ENCODE assay signal across 33 cellular contexts in genomic region chr4:175447006-175447405, GRCh38.
"Had no signal": no experiment of that assay in that cellular context is flagged by ENCODE, and none has a peak within 500 bp of the region (broad histone marks: within the 10 kb centered on the region; RNA-seq: fewer than 3 reads in every experiment).

No MANE protein-coding gene starts in this region.

- H3K9me3 ChIP-seq: ascending aorta, breast epithelium, esophagus muscularis mucosa, gastrocnemius medialis, heart right ventricle had no signal

- H3K4me1 ChIP-seq: ascending aorta, breast epithelium, esophagus muscularis mucosa, foreskin keratinocyte, gastrocnemius medialis, heart right ventricle had no signal

- H3K36me3 Mint-ChIP-seq: activated naive CD4-positive, alpha-beta T cell treated with anti-CD3 and anti-CD28 coated beads, Interleukin-2, amount 10 ng/mL, durations not matched to agents 7 days and 5 days; activated naive CD4-positive, alpha-beta T cell treated with anti-CD3 and anti-CD28 coated beads, Interleukin-2, amount 50 U/mL, for 72 hours; activated naive CD8-positive, alpha-beta T cell treated with anti-CD3 and anti-CD28 coated beads, Interleukin-2, amount 10 ng/mL, durations not matched to agents 7 days and 5 days; brain; WTC11 had no signal

- H3K4me3 Mint-ChIP-seq: activated CD4-positive, alpha-beta memory T cell treated with anti-CD3 and anti-CD28 coated beads, Interleukin-2, amount 10 ng/mL, durations not matched to agents 7 days and 5 days; activated CD4-positive, alpha-beta T cell treated with anti-CD3 and anti-CD28 coated beads, Interleukin-2, amount 10 ng/mL, durations not matched to agents 7 days and 5 days; activated naive CD4-positive, alpha-beta T cell treated with anti-CD3 and anti-CD28 coated beads, Interleukin-2, amount 10 ng/mL, durations not matched to agents 7 days and 5 days; activated naive CD8-positive, alpha-beta T cell treated with anti-CD3 and anti-CD28 coated beads, Interleukin-2, amount 10 ng/mL, durations not matched to agents 7 days and 5 days; activated T-cell treated with anti-CD3 and anti-CD28 coated beads, Interleukin-2, amount 50 U/mL, for 24 hours; activated T-cell treated with anti-CD3 and anti-CD28 coated beads, Interleukin-2, amount 50 U/mL, for 72 hours; brain; dendritic cell treated with granulocyte-macrophage colony-stimulating factor and Interleukin-4, amounts not matched to agents 40 ng/mL and 50 ng/mL, for 4 days; effector memory CD8-positive, alpha-beta T cell; T-helper 17 cell; T-helper 2 cell treated with Interferon-gamma antibody and Interleukin-4, amounts not matched to agents 5 μg/mL and 100 μg/mL, for 36 hours; WTC11 had no signal

- H3K4me3 ChIP-seq: ascending aorta, breast epithelium, cardiac muscle cell, coronary artery, dorsolateral prefrontal cortex, esophagus muscularis mucosa, gastrocnemius medialis, heart right ventricle, hepatocyte had no signal

- H3K79me2 ChIP-seq: hepatocyte had no signal

- H2AFZ ChIP-seq: hepatocyte had no signal

- DNase-seq: activated CD4-positive, alpha-beta memory T cell treated with anti-CD3 and anti-CD28 coated beads, Interleukin-2, amount 10 ng/mL, durations not matched to agents 7 days and 5 days; activated CD4-positive, alpha-beta T cell treated with anti-CD3 and anti-CD28 coated beads for 1 hour; activated CD4-positive, alpha-beta T cell treated with anti-CD3 and anti-CD28 coated beads for 4 hours; activated CD4-positive, alpha-beta T cell treated with anti-CD3 and anti-CD28 coated beads, Interleukin-2, amount 10 ng/mL, durations not matched to agents 7 days and 5 days; activated CD4-positive, alpha-beta T cell treated with anti-CD3 and anti-CD28 coated beads, Interleukin-2, amount 50 U/mL, for 4 hours; activated CD8-positive, alpha-beta memory T cell treated with anti-CD3 and anti-CD28 coated beads, Interleukin-2, amount 50 U/mL, for 48 hours; activated gamma-delta T cell; activated naive CD4-positive, alpha-beta T cell; activated naive CD4-positive, alpha-beta T cell treated with anti-CD3 and anti-CD28 coated beads, Interleukin-2, amount 10 ng/mL, durations not matched to agents 7 days and 5 days; activated naive CD8-positive, alpha-beta T cell treated with anti-CD3 and anti-CD28 coated beads, Interleukin-2, amount 10 ng/mL, durations not matched to agents 7 days and 5 days; activated T-cell treated with anti-CD3 and anti-CD28 coated beads for 4 hours; activated T-cell treated with anti-CD3 and anti-CD28 coated beads, Interleukin-2, amount 50 U/mL, for 24 hours; activated T-cell treated with anti-CD3 and anti-CD28 coated beads, Interleukin-2, amount 50 U/mL, for 72 hours; central memory CD4-positive, alpha-beta T cell; dorsolateral prefrontal cortex; effector memory CD8-positive, alpha-beta T cell; erythroblast; foreskin keratinocyte; gastrocnemius medialis; glutamatergic neuron; heart right ventricle; T-helper 17 cell had no signal

- H3K4me1 Mint-ChIP-seq: activated CD4-positive, alpha-beta memory T cell treated with anti-CD3 and anti-CD28 coated beads, Interleukin-2, amount 10 ng/mL, durations not matched to agents 7 days and 5 days; activated CD4-positive, alpha-beta T cell treated with anti-CD3 and anti-CD28 coated beads, Interleukin-2, amount 10 ng/mL, durations not matched to agents 7 days and 5 days; activated naive CD4-positive, alpha-beta T cell treated with anti-CD3 and anti-CD28 coated beads, Interleukin-2, amount 10 ng/mL, durations not matched to agents 7 days and 5 days; activated naive CD8-positive, alpha-beta T cell treated with anti-CD3 and anti-CD28 coated beads, Interleukin-2, amount 10 ng/mL, durations not matched to agents 7 days and 5 days; brain; T-helper 17 cell had no signal

- H3K27me3 Mint-ChIP-seq: activated CD4-positive, alpha-beta memory T cell treated with anti-CD3 and anti-CD28 coated beads, Interleukin-2, amount 10 ng/mL, durations not matched to agents 7 days and 5 days; activated CD4-positive, alpha-beta T cell treated with anti-CD3 and anti-CD28 coated beads, Interleukin-2, amount 10 ng/mL, durations not matched to agents 7 days and 5 days; activated naive CD4-positive, alpha-beta T cell treated with anti-CD3 and anti-CD28 coated beads, Interleukin-2, amount 10 ng/mL, durations not matched to agents 7 days and 5 days; activated naive CD8-positive, alpha-beta T cell treated with anti-CD3 and anti-CD28 coated beads, Interleukin-2, amount 10 ng/mL, durations not matched to agents 7 days and 5 days; activated T-cell treated with anti-CD3 and anti-CD28 coated beads, Interleukin-2, amount 50 U/mL, for 24 hours; dendritic cell treated with granulocyte-macrophage colony-stimulating factor and Interleukin-4, amounts not matched to agents 40 ng/mL and 50 ng/mL, for 4 days; effector memory CD8-positive, alpha-beta T cell; T-helper 17 cell had no signal

- H3K4me2 ChIP-seq: hepatocyte had no signal

- H3K27ac ChIP-seq: ascending aorta, breast epithelium, cardiac muscle cell, coronary artery, dorsolateral prefrontal cortex, esophagus muscularis mucosa, foreskin keratinocyte, gastrocnemius medialis, heart right ventricle, hepatocyte had no signal

- H3K27ac Mint-ChIP-seq: activated CD4-positive, alpha-beta memory T cell treated with anti-CD3 and anti-CD28 coated beads, Interleukin-2, amount 10 ng/mL, durations not matched to agents 7 days and 5 days; activated CD4-positive, alpha-beta T cell treated with anti-CD3 and anti-CD28 coated beads, Interleukin-2, amount 10 ng/mL, durations not matched to agents 7 days and 5 days; activated naive CD4-positive, alpha-beta T cell treated with anti-CD3 and anti-CD28 coated beads, Interleukin-2, amount 10 ng/mL, durations not matched to agents 7 days and 5 days; activated naive CD4-positive, alpha-beta T cell treated with anti-CD3 and anti-CD28 coated beads, Interleukin-2, amount 50 U/mL, for 72 hours; activated naive CD8-positive, alpha-beta T cell treated with anti-CD3 and anti-CD28 coated beads, Interleukin-2, amount 10 ng/mL, durations not matched to agents 7 days and 5 days; activated T-cell treated with anti-CD3 and anti-CD28 coated beads, Interleukin-2, amount 50 U/mL, for 24 hours; activated T-cell treated with anti-CD3 and anti-CD28 coated beads, Interleukin-2, amount 50 U/mL, for 72 hours; brain; dendritic cell treated with granulocyte-macrophage colony-stimulating factor and Interleukin-4, amounts not matched to agents 40 ng/mL and 50 ng/mL, for 4 days; effector memory CD8-positive, alpha-beta T cell; T-helper 17 cell; T-helper 2 cell treated with Interferon-gamma antibody and Interleukin-4, amounts not matched to agents 5 μg/mL and 100 μg/mL, for 36 hours; WTC11 had no signal

- H3K36me3 ChIP-seq: ascending aorta, breast epithelium, cardiac muscle cell, esophagus muscularis mucosa, gastrocnemius medialis, heart right ventricle had no signal

- H3K27me3 ChIP-seq: ascending aorta, breast epithelium, cardiac muscle cell, esophagus muscularis mucosa, foreskin keratinocyte, gastrocnemius medialis, heart right ventricle, hepatocyte had no signal

- H3K9me3 Mint-ChIP-seq: activated CD4-positive, alpha-beta memory T cell treated with anti-CD3 and anti-CD28 coated beads, Interleukin-2, amount 10 ng/mL, durations not matched to agents 7 days and 5 days; activated CD4-positive, alpha-beta T cell treated with anti-CD3 and anti-CD28 coated beads, Interleukin-2, amount 10 ng/mL, durations not matched to agents 7 days and 5 days; activated naive CD4-positive, alpha-beta T cell treated with anti-CD3 and anti-CD28 coated beads, Interleukin-2, amount 10 ng/mL, durations not matched to agents 7 days and 5 days; activated naive CD8-positive, alpha-beta T cell treated with anti-CD3 and anti-CD28 coated beads, Interleukin-2, amount 10 ng/mL, durations not matched to agents 7 days and 5 days; dendritic cell treated with granulocyte-macrophage colony-stimulating factor and Interleukin-4, amounts not matched to agents 40 ng/mL and 50 ng/mL, for 4 days; T-helper 2 cell treated with Interferon-gamma antibody and Interleukin-4, amounts not matched to agents 5 μg/mL and 100 μg/mL, for 36 hours had no signal
